8 cellular contexts compared by ENCODE assay signal in genomic region chr2:24971550-24972314, GRCh38.
DNase-seq lines count a peak whose midpoint lies in the region; ATAC-seq and TF ChIP-seq lines count a peak whose summit lies in the region.

TSS of gene DNAJC27 (minus strand) at chr2:24971955. CDS start at chr2:24971904, 51 bp downstream.

- peak; percentile 93 for DNase-seq in DMS 273 treated with DMSO at 0.1 percent for 48 hours (lab: John Stamatoyannopoulos, UW)
- peak; percentile 86 for DNase-seq in HuH-7.5 (ENCODE audit: low spot score)
- peak; percentile 96 for DNase-seq in activated T-cell treated with anti-CD3 and anti-CD28 coated beads for 24 hours (ENCODE audit: low read depth)
- DNase-seq in epidermal melanocyte (ENCODE audit: insufficient read length, low spot score) = peak; percentile 93
- DNase-seq in middle frontal gyrus (ENCODE audit: extremely low spot score, low spot score) = peak; percentile 98
- peak; percentile 94 for DNase-seq in stimulated activated CD8-positive, alpha-beta memory T cell treated with anti-CD3 and anti-CD28 coated beads, Interleukin-2, amount 100 ng/mL, for 1 hour (ENCODE audit: low read depth in 2 of 2)

- H3K27ac ChIP-seq in OCI-LY3 (ENCODE audit: low read length) = peak within 1 kb of the TSS; percentile 87

- peak; percentile 94 for ATAC-seq in GM21528 (IDR thresholded peaks at IDR 0.05; ENCODE audit: low FRiP score, unreplicated experiment)

- peak within 1 kb of the TSS; percentile 90 for H3K4me2 ChIP-seq in OCI-LY3 (ENCODE audit: low read length)

- H3K4me3 ChIP-seq in OCI-LY3 (ENCODE audit: low read length) = peak within 1 kb of the TSS; percentile 94

- H3K36me3 ChIP-seq in OCI-LY3 (replicated peaks; ENCODE audit: low read depth, low read length) = peaks cover 5% of the 10 kb centered on the region

- H3K9ac ChIP-seq in OCI-LY3 (ENCODE audit: low read length) = peak within 1 kb of the TSS; percentile 95

- peaks cover 10% of the 10 kb centered on the region for H3K4me1 ChIP-seq in OCI-LY3 (ENCODE audit: low read length)

- no peaks in the 10 kb centered on the region for H3K27me3 ChIP-seq in OCI-LY3 (ENCODE audit: low read depth, low read length)

- peaks cover 29% of the 10 kb centered on the region for H3K79me2 ChIP-seq in OCI-LY3 (ENCODE audit: low read length)

- TF ChIP-seq CTCF in OCI-LY3 (IDR thresholded peaks at IDR 0.05; ENCODE audit: low read depth, low read length) = no peak

- peak within 1 kb of the TSS; percentile 94 for H2AFZ ChIP-seq in OCI-LY3 (ENCODE audit: low read depth, low read length)

- H4K20me1 ChIP-seq in OCI-LY3 (ENCODE audit: insufficient read depth, low read length) = no peaks in the 10 kb centered on the region

- no peaks in the 10 kb centered on the region for H3K9me3 ChIP-seq in OCI-LY3 (ENCODE audit: insufficient read depth, low read length)

Comparison
In these comparisons a context has a peak if more than half of its experiments do, and no peak if none do; other contexts are left out.
1. Peak in every context shown above with its lines: DNase-seq, ATAC-seq, H3K4me3 ChIP-seq and H3K27ac ChIP-seq.